In the genomic region with DNA sequence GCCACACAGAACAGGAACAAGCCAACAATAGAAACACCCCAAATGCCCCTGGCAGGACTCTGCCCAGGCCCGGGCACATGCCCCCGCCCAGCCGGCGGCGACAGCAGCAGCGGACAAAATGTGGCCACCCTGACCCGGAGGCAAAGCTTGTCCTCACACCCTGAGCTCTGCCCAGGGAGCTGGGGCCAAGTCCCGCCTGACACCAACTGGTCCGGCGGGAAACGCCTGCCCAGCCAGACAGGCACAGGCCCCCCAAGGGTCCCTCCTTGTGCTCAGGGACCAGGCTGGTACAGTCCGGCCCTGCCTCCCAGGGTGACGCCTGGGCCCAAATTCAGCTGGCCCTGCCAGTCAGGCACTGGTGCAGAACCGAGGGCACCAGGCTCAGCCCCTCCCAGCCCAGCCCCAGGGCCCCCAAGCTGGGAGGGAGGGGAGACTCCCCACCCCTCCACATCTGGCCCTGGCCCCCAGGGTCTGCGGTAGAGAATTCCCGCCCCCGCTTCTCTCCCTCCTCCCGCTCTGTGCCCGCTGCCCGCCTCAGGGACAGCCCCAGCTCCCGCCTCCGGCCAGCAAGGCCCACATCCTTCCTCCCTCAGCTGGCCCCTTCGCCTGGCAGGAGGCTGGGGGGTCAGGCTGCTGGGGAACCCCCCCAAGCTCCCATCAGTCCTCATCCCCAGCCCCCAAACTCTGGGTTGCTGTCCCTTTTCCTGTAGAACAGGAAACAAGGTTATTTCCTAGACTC, we compare ENCODE assay signal across 8 cellular contexts. TPM values are rescaled to one million over a fixed set of nuclear protein-coding genes. Genes with fewer than 3 reads are reported as not detected.
DNase-seq lines count a peak whose midpoint lies in the region; ATAC-seq and TF ChIP-seq lines count a peak whose summit lies in the region.

No MANE protein-coding gene starts in this region.

- peak overlapping the region; percentile 28 for H2BK12ac ChIP-seq in trophoblast cell (ENCODE audit: low read length)

- H3K14ac ChIP-seq in trophoblast cell (ENCODE audit: low read length): peak overlapping the region; percentile 59

- no peaks in the 10 kb centered on the region for H3K9me3 Mint-ChIP-seq in activated T-cell treated with anti-CD3 and anti-CD28 coated beads, Interleukin-2, amount 50 U/mL, for 4 hours
- H3K9me3 Mint-ChIP-seq in activated CD8-positive, alpha-beta T cell treated with anti-CD3 and anti-CD28 coated beads for 36 hours: no peaks in the 10 kb centered on the region

- H4K91ac ChIP-seq in trophoblast cell (ENCODE audit: low read depth, low read length): peak overlapping the region; percentile 45

- peak overlapping the region; percentile 90 for H3K4me2 ChIP-seq in trophoblast cell (ENCODE audit: low read length)

- H3K9ac ChIP-seq in trophoblast cell (ENCODE audit: low read length): peak overlapping the region; percentile 68

- H2AK5ac ChIP-seq in trophoblast cell (ENCODE audit: low read length): peak overlapping the region; percentile 42

- intact Hi-C loops in activated CD8-positive, alpha-beta T cell treated with anti-CD3 and anti-CD28 coated beads for 36 hours (cut with micrococcal nuclease): loop anchor here (10.0 kb wide), 1 partner anchor 123 kb away; a partner anchor contains a TSS
- intact Hi-C loops in head of caudate nucleus (cut with DNase I): loop anchor here (5.0 to 10.0 kb wide), 2 partner anchors 110 to 277 kb away; a partner anchor contains a TSS

- peak overlapping the region; percentile 93 for H3K4me3 ChIP-seq in trophoblast cell (ENCODE audit: low read depth, low read length)

- TF ChIP-seq CTCF in activated CD8-positive, alpha-beta T cell treated with anti-CD3 and anti-CD28 coated beads for 36 hours (IDR thresholded peaks at IDR 0.05): no peak

- CTCF ChIA-PET in activated CD8-positive, alpha-beta T cell treated with anti-CD3 and anti-CD28 coated beads for 36 hours (lab: Charles Lee): interaction anchor here (0.7 to 25.3 kb wide), 13 partner anchors 9 to 206 kb away, joined by 3 to 533 read pairs (median 4); a partner anchor contains a TSS

- no CpG with 5 or more reads among the region's 23 CpGs for WGBS in trophoblast cell (ENCODE audit: extremely low coverage, insufficient coverage, insufficient read length)

- H2BK120ac ChIP-seq in trophoblast cell (ENCODE audit: insufficient read depth, low read length, poor library complexity): peak overlapping the region; percentile 49

- H3K4me1 ChIP-seq in trophoblast cell (ENCODE audit: control insufficient read depth in 1 of 2, insufficient read depth in 2 of 2, low read length in 2 of 2): peaks cover 62% of the 10 kb centered on the region in 2 experiments

- H3K27ac ChIP-seq in trophoblast cell (ENCODE audit: low read depth, low read length): peak overlapping the region; percentile 46

- no peaks in the 10 kb centered on the region for H3K27me3 ChIP-seq in trophoblast cell (ENCODE audit: insufficient read depth, low read length)

- no peak overlapping the region for H4K8ac ChIP-seq in trophoblast cell (ENCODE audit: low read depth, low read length)

- H2AFZ ChIP-seq in trophoblast cell (ENCODE audit: insufficient read depth, low read length, poor library complexity): no peak overlapping the region

- POLR2A ChIA-PET in activated CD8-positive, alpha-beta T cell treated with anti-CD3 and anti-CD28 coated beads for 36 hours (lab: Charles Lee): interaction anchor here (0.9 to 1.8 kb wide), 4 partner anchors 43 to 122 kb away, joined by 3 to 4 read pairs (median 3); no protein-coding TSS in a partner anchor

- no peak for DNase-seq in activated T-cell treated with anti-CD3 and anti-CD28 coated beads, Interleukin-2, amount 50 U/mL, for 4 hours
- DNase-seq in activated T-cell treated with anti-CD3 and anti-CD28 coated beads for 4 hours: no peak
- DNase-seq in activated CD8-positive, alpha-beta T cell treated with anti-CD3 and anti-CD28 coated beads for 36 hours: peak; percentile 36
- peak in 40 of 42 donors; percentile 34 to 81 (median 58) for DNase-seq in head of caudate nucleus
- DNase-seq in trophoblast cell: peak in 1 of 2 donors; percentile 21
- no peak for DNase-seq in cerebellar cortex (ENCODE audit: low spot score)
- DNase-seq in NCI-H2171 (lab: John Stamatoyannopoulos, UW): no peak

- H2BK5ac ChIP-seq in trophoblast cell (ENCODE audit: low read depth, low read length, poor library complexity): peak overlapping the region; percentile 65

- peak overlapping the region; percentile 99 for H3K4ac ChIP-seq in trophoblast cell (ENCODE audit: low read depth, low read length)

- no peaks in the 10 kb centered on the region for H3K36me3 Mint-ChIP-seq in activated T-cell treated with anti-CD3 and anti-CD28 coated beads, Interleukin-2, amount 50 U/mL, for 4 hours (ENCODE audit: insufficient read depth)
- no peaks in the 10 kb centered on the region for H3K36me3 Mint-ChIP-seq in activated CD8-positive, alpha-beta T cell treated with anti-CD3 and anti-CD28 coated beads for 36 hours (ENCODE audit: low read depth)

- peak overlapping the region; percentile 38 for H3K18ac ChIP-seq in trophoblast cell (ENCODE audit: low read length)

- peaks cover 3 to 6% of the 10 kb centered on the region in 2 experiments for H3K36me3 ChIP-seq in trophoblast cell (ENCODE audit: control insufficient read depth in 1 of 2, insufficient read depth in 2 of 2, low read length in 2 of 2)

- H3K27me3 Mint-ChIP-seq in activated T-cell treated with anti-CD3 and anti-CD28 coated beads, Interleukin-2, amount 50 U/mL, for 4 hours (ENCODE audit: low read depth): no peaks in the 10 kb centered on the region
- H3K27me3 Mint-ChIP-seq in activated CD8-positive, alpha-beta T cell treated with anti-CD3 and anti-CD28 coated beads for 36 hours: no peaks in the 10 kb centered on the region

- H3K79me2 ChIP-seq in trophoblast cell (ENCODE audit: control insufficient read depth, insufficient read depth, low read length, poor library complexity): peaks cover 51% of the 10 kb centered on the region

- H3K4me3 Mint-ChIP-seq in activated T-cell treated with anti-CD3 and anti-CD28 coated beads, Interleukin-2, amount 50 U/mL, for 4 hours: peak overlapping the region; percentile 80
- peak overlapping the region; percentile 80 for H3K4me3 Mint-ChIP-seq in activated CD8-positive, alpha-beta T cell treated with anti-CD3 and anti-CD28 coated beads for 36 hours

- H3K79me1 ChIP-seq in trophoblast cell (ENCODE audit: low read length): peaks cover 46% of the 10 kb centered on the region

- H3K9me3 ChIP-seq in trophoblast cell (ENCODE audit: insufficient read depth, low read depth, low read length): no peaks in the 10 kb centered on the region

- H3K27ac Mint-ChIP-seq in activated CD8-positive, alpha-beta T cell treated with anti-CD3 and anti-CD28 coated beads for 36 hours: peak overlapping the region; percentile 25

- H3K23ac ChIP-seq in trophoblast cell (ENCODE audit: low read length): no peak overlapping the region

- peaks cover 46% of the 10 kb centered on the region for H3K4me1 Mint-ChIP-seq in activated T-cell treated with anti-CD3 and anti-CD28 coated beads, Interleukin-2, amount 50 U/mL, for 4 hours (ENCODE audit: low read depth)
- peaks cover 46% of the 10 kb centered on the region for H3K4me1 Mint-ChIP-seq in activated CD8-positive, alpha-beta T cell treated with anti-CD3 and anti-CD28 coated beads for 36 hours (ENCODE audit: low read depth)

- no peak for ATAC-seq in activated T-cell treated with anti-CD3 and anti-CD28 coated beads, Interleukin-2, amount 50 U/mL, for 4 hours
- ATAC-seq in activated CD8-positive, alpha-beta T cell treated with anti-CD3 and anti-CD28 coated beads for 36 hours: no peak
- no peak for ATAC-seq in HG02610 (IDR thresholded peaks at IDR 0.05; ENCODE audit: unreplicated experiment)

- no peak overlapping the region for H4K12ac ChIP-seq in trophoblast cell (ENCODE audit: low read depth, low read length)

RNA-seq across cellular contexts. Expression of a gene that starts 2.0 kb away (rescaled TPM):
- 1 to 10 TPM; 7.6 to 9.4 (median 8.6) TPM for total RNA-seq in activated T-cell treated with anti-CD3 and anti-CD28 coated beads, Interleukin-2, amount 50 U/mL, for 4 hours
- total RNA-seq in activated CD8-positive, alpha-beta T cell treated with anti-CD3 and anti-CD28 coated beads for 36 hours: 10 to 100 TPM; 26.3 to 27.6 TPM
- polyA plus RNA-seq in trophoblast cell (2013): 37.4 and 37.5 TPM in 2 replicates

RNA-seq across cellular contexts. Expression of a gene that starts 33.0 kb away (rescaled TPM):
- total RNA-seq in activated T-cell treated with anti-CD3 and anti-CD28 coated beads, Interleukin-2, amount 50 U/mL, for 4 hours: under 1 TPM; 0.08 to 0.65 (median 0.61) TPM
- total RNA-seq in activated CD8-positive, alpha-beta T cell treated with anti-CD3 and anti-CD28 coated beads for 36 hours: under 1 TPM; 0.51 to 0.56 TPM
- polyA plus RNA-seq in trophoblast cell (2013): 0.04 TPM in 1 of 2 replicates, not detected in the other

Comparison
In these comparisons a context has a peak if more than half of its experiments do, and no peak if none do; other contexts are left out.
1. DNase-seq: peak in activated CD8-positive, alpha-beta T cell treated with anti-CD3 and anti-CD28 coated beads for 36 hours (single experiment) and head of caudate nucleus (40 of 42); none in activated T-cell treated with anti-CD3 and anti-CD28 coated beads, Interleukin-2, amount 50 U/mL, for 4 hours (single experiment), activated T-cell treated with anti-CD3 and anti-CD28 coated beads for 4 hours (single experiment), cerebellar cortex (single experiment) and NCI-H2171 (single experiment).